Comparison of ENCODE assay signal across 8 cellular contexts in the genomic region with DNA sequence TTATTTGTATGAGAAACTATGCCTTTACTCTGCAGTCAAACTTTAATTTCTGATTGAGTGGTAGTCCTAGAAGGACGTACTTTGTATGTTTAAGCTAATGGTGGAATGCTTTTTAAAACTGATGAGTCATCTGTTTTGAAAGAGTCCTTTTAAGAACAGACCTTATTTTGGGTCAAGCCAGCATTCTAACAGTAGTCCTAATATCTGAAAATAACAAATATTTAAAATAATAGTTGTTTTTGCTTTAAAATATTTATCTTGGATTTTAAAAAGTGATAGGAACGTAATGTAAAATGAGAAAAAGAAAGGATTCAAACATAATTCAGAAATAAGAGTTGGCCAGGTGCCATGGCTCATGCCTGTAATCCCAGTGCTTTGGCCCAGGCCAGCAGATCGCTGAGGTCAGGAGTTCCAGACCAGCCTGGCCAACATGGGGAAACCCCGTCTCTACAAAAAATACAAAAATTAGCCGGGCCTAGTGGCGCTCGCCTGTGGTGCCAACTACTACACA. TPM values are rescaled to one million over a fixed set of nuclear protein-coding genes. Genes with fewer than 3 reads are reported as not detected.
DNase-seq lines count a peak whose midpoint lies in the region; ATAC-seq, FAIRE-seq and TF ChIP-seq lines count a peak whose summit lies in the region.

No MANE protein-coding gene starts in this region.

- no peaks in the 10 kb centered on the region for H4K20me1 ChIP-seq in K562 (replicated peaks; ENCODE audit: control insufficient read depth, insufficient read depth, low read length)

- peak overlapping the region; percentile 94 for H2AFZ ChIP-seq in K562 (ENCODE audit: low read depth, low read length)

- in situ Hi-C loops in Caki2 (cut with HindIII; ENCODE audit: low pct_unique_long_range_greater_than_20kb, low sequenced_read_pairs), result no loop called here
- in situ Hi-C loops in K562 (cut with MboI), result no loop called here

- peaks cover 6 to 20% of the 10 kb centered on the region in 2 experiments; a peak in 4 of 5 replicates for H3K4me1 ChIP-seq in K562 (replicated peaks in 1 of 2; ENCODE audit: control insufficient read depth in 2 of 2, insufficient read depth in 2 of 2, low read length in 2 of 2)
- peaks cover 0 to 22% (median 9%) of the 10 kb centered on the region in 4 donors for H3K4me1 ChIP-seq in right lobe of liver
- no peaks in the 10 kb centered on the region for H3K4me1 ChIP-seq in uterus

- no peak for TF ChIP-seq CTCF in K562 (IDR thresholded peaks at IDR 0.05 in 2 of 3, conservative IDR thresholded peaks at IDR 0.05 in 1 of 3; ENCODE audit: insufficient read depth in 2 of 3, low read depth in 1 of 3, low read length in 3 of 3)
- no peak for TF ChIP-seq CTCF in right lobe of liver (IDR thresholded peaks at IDR 0.05)
- TF ChIP-seq CTCF in uterus (IDR thresholded peaks at IDR 0.05), result no peak

- peak; percentile 83 for FAIRE-seq in K562 (lab: Jason Lieb, UNC)

- intact Hi-C loops in K562 (cut with micrococcal nuclease) (no loop called here), right lobe of liver (cut with DNase I) (no loop called here), uterus (cut with DNase I; ENCODE audit: low total_unique reads) (no loop called here)

- H3K79me2 ChIP-seq in K562 (ENCODE audit: control insufficient read depth, insufficient read depth, low read length), result peaks cover 43% of the 10 kb centered on the region

- BruUV-seq in K562 (replicated peaks; lab: Mats Ljungman, UMichigan), result no TSS peak

- H3K9me3 ChIP-seq in K562 (replicated peaks; ENCODE audit: control insufficient read depth, insufficient read depth, low read depth, low read length) (no peaks in the 10 kb centered on the region), right lobe of liver (no peaks in the 10 kb centered on the region), uterus (no peaks in the 10 kb centered on the region)

- H3K4me3 ChIP-seq in K562, result no peak overlapping the region
- peak overlapping the region in 2 of 3 donors; percentile 84 to 93 for H3K4me3 ChIP-seq in right lobe of liver
- H3K4me3 ChIP-seq in uterus, result peak overlapping the region; percentile 76 to 92

- no peaks in the 10 kb centered on the region for H3K9me1 ChIP-seq in K562 (ENCODE audit: control insufficient read depth, insufficient read depth, low read length)

- peak overlapping the region; percentile 40 to 86; a peak in 3 of 4 replicates for H3K9ac ChIP-seq in K562 (ENCODE audit: insufficient read depth in 1 of 2, low read depth in 2 of 2, low read length in 2 of 2)

- CTCF ChIA-PET in K562 (lab: Yijun Ruan, JAX; ENCODE audit: low intra/inter-chr PET ratio), result no interaction called here

- H3K27ac ChIP-seq in K562 (ENCODE audit: extremely low read depth, low read depth, low read length) (peak overlapping the region; percentile 88), right lobe of liver (peak overlapping the region in 2 of 3 donors; percentile 76 to 93), uterus (peak overlapping the region; percentile 93 to 98)

- DNase-seq in Caki2 (ENCODE audit: low read depth), result peak; percentile 55
- DNase-seq in LHCN-M2 (ENCODE audit: low read depth), result peak; percentile 73
- DNase-seq in K562 (ENCODE audit: extremely low read depth in 1 of 4, low spot score in 3 of 4), result peak; percentile 23 to 53 (median 31)
- peak; percentile 66 to 83 (median 83) for DNase-seq in right lobe of liver
- peak; percentile 20 for DNase-seq in uterus
- no peak for DNase-seq in cerebellar nuclear complex (lab: John Stamatoyannopoulos, UW)
- no peak for DNase-seq in central memory CD4-positive, alpha-beta T cell

- POLR2A ChIA-PET in K562 (lab: Yijun Ruan, JAX), result no interaction called here

- H3K27me3 ChIP-seq in K562 (ENCODE audit: control insufficient read depth in 2 of 2, insufficient read depth in 2 of 2, low read length in 2 of 2) (no peaks in the 10 kb centered on the region), right lobe of liver (no peaks in the 10 kb centered on the region), uterus (no peaks in the 10 kb centered on the region)

- TF ChIP-seq EP300 in K562 (IDR thresholded peaks at IDR 0.05; ENCODE audit: low read length), result peak; percentile 10; the same call in 1 of the 2 replicates

- peaks cover 14% of the 10 kb centered on the region; the same call in 2 of the 3 replicates for H3K36me3 ChIP-seq in K562 (ENCODE audit: control insufficient read depth, insufficient read depth, low read length)
- H3K36me3 ChIP-seq in right lobe of liver, result no peaks in the 10 kb centered on the region
- H3K36me3 ChIP-seq in uterus, result no peaks in the 10 kb centered on the region

- WGBS in K562 (ENCODE audit: insufficient coverage, low coverage, missing lambda C conversion rate), result 4% methylated on average over 7 of the region's 7 CpGs
- 16% methylated on average over 7 of the region's 7 CpGs for WGBS in right lobe of liver (ENCODE audit: insufficient coverage, low coverage, low lambda C conversion rate, missing lambda C conversion rate)

- TF ChIP-seq POLR2A in K562 (conservative IDR thresholded peaks at IDR 0.05), result no peak
- TF ChIP-seq POLR2A in right lobe of liver (IDR thresholded peaks at IDR 0.05), result no peak
- no peak for TF ChIP-seq POLR2A in uterus (IDR thresholded peaks at IDR 0.05)

- H3K4me2 ChIP-seq in K562 (ENCODE audit: insufficient read depth, low read length), result peak overlapping the region; percentile 85

- TF ChIP-seq RAD21 in K562 (CRISPR knock-in tag; conservative IDR thresholded peaks at IDR 0.05 in 1 of 2, IDR thresholded peaks at IDR 0.05 in 1 of 2), result no peak

- no peak for ATAC-seq in K562
- peak; percentile 35 to 65 (median 54) for ATAC-seq in right lobe of liver
- ATAC-seq in HG03439 (IDR thresholded peaks at IDR 0.05; ENCODE audit: unreplicated experiment), result no peak

TF ChIP-seq in K562, 482 proteins besides CTCF, POLR2A, EP300 and RAD21 (continues in another document):
- TF ChIP-seq, protein P1, sequence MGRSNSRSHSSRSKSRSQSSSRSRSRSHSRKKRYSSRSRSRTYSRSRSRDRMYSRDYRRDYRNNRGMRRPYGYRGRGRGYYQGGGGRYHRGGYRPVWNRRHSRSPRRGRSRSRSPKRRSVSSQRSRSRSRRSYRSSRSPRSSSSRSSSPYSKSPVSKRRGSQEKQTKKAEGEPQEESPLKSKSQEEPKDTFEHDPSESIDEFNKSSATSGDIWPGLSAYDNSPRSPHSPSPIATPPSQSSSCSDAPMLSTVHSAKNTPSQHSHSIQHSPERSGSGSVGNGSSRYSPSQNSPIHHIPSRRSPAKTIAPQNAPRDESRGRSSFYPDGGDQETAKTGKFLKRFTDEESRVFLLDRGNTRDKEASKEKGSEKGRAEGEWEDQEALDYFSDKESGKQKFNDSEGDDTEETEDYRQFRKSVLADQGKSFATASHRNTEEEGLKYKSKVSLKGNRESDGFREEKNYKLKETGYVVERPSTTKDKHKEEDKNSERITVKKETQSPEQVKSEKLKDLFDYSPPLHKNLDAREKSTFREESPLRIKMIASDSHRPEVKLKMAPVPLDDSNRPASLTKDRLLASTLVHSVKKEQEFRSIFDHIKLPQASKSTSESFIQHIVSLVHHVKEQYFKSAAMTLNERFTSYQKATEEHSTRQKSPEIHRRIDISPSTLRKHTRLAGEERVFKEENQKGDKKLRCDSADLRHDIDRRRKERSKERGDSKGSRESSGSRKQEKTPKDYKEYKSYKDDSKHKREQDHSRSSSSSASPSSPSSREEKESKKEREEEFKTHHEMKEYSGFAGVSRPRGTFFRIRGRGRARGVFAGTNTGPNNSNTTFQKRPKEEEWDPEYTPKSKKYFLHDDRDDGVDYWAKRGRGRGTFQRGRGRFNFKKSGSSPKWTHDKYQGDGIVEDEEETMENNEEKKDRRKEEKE (IDR thresholded peaks at IDR 0.05; ENCODE audit: borderline replicate concordance in 1 of 2, control insufficient read depth in 1 of 2, low read depth in 2 of 2, low read length in 1 of 2), result no peak

RNA-seq across cellular contexts. Expression of a gene that starts 1.3 kb away (rescaled TPM):
- total RNA-seq in Caki2 (2014; rRNA removed; shearing (Covaris generic); ENCODE audit: low replicate concordance), result 11.4 and 13.6 TPM in 2 replicates
- 34.2 and 35.1 TPM in 2 replicates for total RNA-seq in LHCN-M2 (2014; rRNA removed)
- polyA plus RNA-seq in LHCN-M2 (2012), result 3.9 TPM
- 3.2 and 9.8 TPM in 2 replicates for total RNA-seq in K562 (2011; cell fraction: chromatin; rRNA removed; ENCODE audit: low replicate concordance)
- total RNA-seq in K562 (2011; cell fraction: nucleolus; rRNA removed), result 2.7 and 3.4 TPM in 2 replicates
- total RNA-seq in K562 (2011; cell fraction: nucleoplasm; rRNA removed), result 6.1 and 15.4 TPM in 2 replicates
- 13.2 and 15.3 TPM in 2 replicates for total RNA-seq in K562 (2014; rRNA removed)
- 23.8 and 24.2 TPM in 2 replicates for total RNA-seq in K562 (2014; rRNA removed; fragmentation: Illumina TruSeq; extraction: Trizol)
- total RNA-seq in K562 (2015; rRNA removed; fragmentation: Illumina TruSeq; extraction: Trizol), result 23.4 and 26.6 TPM in 2 replicates
- total RNA-seq in K562 (2021), result 14.4 and 14.8 TPM in 2 replicates
- polyA plus RNA-seq in K562 (2011; rRNA removed), result 12.8 and 17.1 TPM in 2 replicates
- 5.0 and 6.8 TPM in 2 replicates for polyA plus RNA-seq in K562 (2011; cell fraction: cytosol; rRNA removed)
- polyA plus RNA-seq in K562 (2011; cell fraction: nucleus; rRNA removed), result 1.6 and 2.0 TPM in 2 replicates
- polyA plus RNA-seq in K562 (2012), result 7.7 and 10.3 TPM in 2 replicates
- polyA plus RNA-seq in K562 (2014; fragmentation: Illumina TruSeq; extraction: Trizol), result 14.6 and 16.9 TPM in 2 replicates
- 1 to 10 TPM; 5.6 to 6.2 TPM for polyA plus RNA-seq in K562 (2014; fragmentation: Nextera tagmentation; extraction: Ambion mirVana)
- 10.8 TPM in 2 replicates for polyA plus RNA-seq in K562 (2014; rRNA removed)
- polyA minus RNA-seq in K562 (2011; rRNA and poly(A)+ RNA removed), result 27.4 and 31.4 TPM in 2 replicates
- 9.9 and 12.8 TPM in 2 replicates for polyA minus RNA-seq in K562 (2011; cell fraction: cytosol; rRNA and poly(A)+ RNA removed)
- polyA minus RNA-seq in K562 (2011; cell fraction: nucleus; rRNA and poly(A)+ RNA removed), result 4.0 and 5.6 TPM in 2 replicates
- total RNA-seq in right lobe of liver, result 10 to 100 TPM in 4 of 6 experiments, 1 to 10 TPM in 2; 7.0 to 18.7 (median 10.3) TPM
- total RNA-seq in uterus, result 10 to 100 TPM; 19.1 to 78.1 (median 35.8) TPM

Comparison
In these comparisons a context has a peak if more than half of its experiments do, and no peak if none do; other contexts are left out.
1. DNase-seq: peak in Caki2 (single experiment), LHCN-M2 (single experiment), K562 (4 of 4), right lobe of liver (3 of 3) and uterus (2 of 2); none in cerebellar nuclear complex (0 of 2) and central memory CD4-positive, alpha-beta T cell (single experiment).
2. ATAC-seq: peak in right lobe of liver (4 of 4); none in K562 (single experiment) and HG03439 (single experiment).
3. Peak in every context shown above with its lines, with median percentiles within 50 percentile points of each other: H3K27ac ChIP-seq.